In the genomic region with DNA sequence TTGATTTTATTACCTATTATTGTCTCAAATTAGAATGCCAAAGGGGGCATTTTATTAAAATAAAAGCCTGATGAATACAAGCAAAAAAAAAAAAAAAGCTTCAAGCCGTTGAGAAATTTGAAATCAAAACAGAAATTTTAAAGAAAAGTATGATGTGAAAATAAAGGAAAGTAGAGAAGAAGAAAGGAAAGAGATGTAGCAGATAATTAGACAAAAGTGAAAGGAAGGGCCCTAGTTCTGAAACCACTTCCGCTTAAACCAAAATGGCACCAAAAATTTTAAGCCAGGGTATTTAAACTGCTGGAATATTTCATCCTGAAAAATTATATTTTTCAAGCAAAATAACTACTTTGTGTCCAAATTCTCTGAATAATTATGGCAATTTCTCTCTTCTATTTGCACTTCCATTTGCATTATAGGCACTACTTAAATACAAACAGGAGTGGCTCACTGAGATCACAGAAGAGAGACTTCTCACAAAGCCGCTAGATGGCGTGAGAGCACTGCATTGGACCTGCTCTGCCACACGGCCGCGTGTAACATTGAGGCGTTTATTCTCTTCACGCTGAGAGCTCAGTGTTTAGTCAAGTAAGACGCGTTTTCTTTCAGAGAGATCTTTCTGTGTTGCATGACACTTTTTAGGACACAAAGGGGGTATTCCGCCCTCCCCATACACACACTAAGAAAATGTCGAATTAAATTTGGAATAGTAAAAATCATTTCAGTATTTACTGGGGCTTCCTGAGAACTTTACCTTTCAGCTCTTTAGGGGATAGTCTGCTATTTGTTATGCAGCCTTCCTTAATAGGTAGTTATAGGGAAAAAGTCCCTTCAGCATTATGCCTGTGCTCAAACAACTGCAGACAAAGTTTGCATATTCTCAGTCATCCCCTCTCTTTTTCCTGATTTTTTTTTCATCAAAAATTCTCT, we compare ENCODE assay signal across 8 cellular contexts.
DNase-seq lines count a peak whose midpoint lies in the region; ATAC-seq and TF ChIP-seq lines count a peak whose summit lies in the region.

No MANE protein-coding gene starts in this region.

- intact Hi-C loops in lower leg skin (cut with DNase I; ENCODE audit: low total_unique reads): loop anchor here (5.0 kb wide), 1 partner anchor 901 kb away; no protein-coding TSS in a partner anchor

- peak; percentile 37 for DNase-seq in CMK (ENCODE audit: low read depth)
- DNase-seq in NCI-H748 (lab: John Stamatoyannopoulos, UW; ENCODE audit: unreplicated experiment): peak; percentile 87
- DNase-seq in activated CD4-positive, alpha-beta T cell treated with anti-CD3 and anti-CD28 coated beads, Interleukin-2, amount 50 U/mL, for 1 hour: peak; percentile 73
- DNase-seq in dermis blood vessel endothelial cell: peak; percentile 90
- DNase-seq in lower leg skin (ENCODE audit: low spot score in 2 of 2): peak; percentile 49 to 89
- DNase-seq in stimulated activated CD4-positive, alpha-beta T cell treated with anti-CD3 and anti-CD28 coated beads, TNF-alpha, amount 100 ng/mL, for 48 hours (ENCODE audit: low read depth in 3 of 3): peak; percentile 62 to 69 (median 62)

- no peak for TF ChIP-seq POLR2A in lower leg skin (IDR thresholded peaks at IDR 0.05)

- no peak overlapping the region for H3K4me3 ChIP-seq in lower leg skin (ENCODE audit: low read depth, poor library complexity, severe bottlenecking)

- ATAC-seq in GM19468 (IDR thresholded peaks at IDR 0.05; ENCODE audit: extremely low read depth, unreplicated experiment) (peak; percentile 96), HG03575 (IDR thresholded peaks at IDR 0.05; ENCODE audit: extremely low read depth, insufficient number of reproducible peaks, low FRiP score, unreplicated experiment) (peak; percentile 91)

- WGBS in lower leg skin, 2 donors: 12% methylated on average over 13 of the region's 13 CpGs

- TF ChIP-seq CTCF in lower leg skin (IDR thresholded peaks at IDR 0.05): no peak

Comparison
In these comparisons a context has a peak if more than half of its experiments do, and no peak if none do; other contexts are left out.
1. DNase-seq: peak in every context shown above with its lines; median percentile 90 in dermis blood vessel endothelial cell; 87 in NCI-H748; 73 in activated CD4-positive, alpha-beta T cell treated with anti-CD3 and anti-CD28 coated beads, Interleukin-2, amount 50 U/mL, for 1 hour; 69 in lower leg skin; 62 in stimulated activated CD4-positive, alpha-beta T cell treated with anti-CD3 and anti-CD28 coated beads, TNF-alpha, amount 100 ng/mL, for 48 hours; 37 in CMK.